Comparison of ENCODE assay signal across 10 cellular contexts in the genomic region with DNA sequence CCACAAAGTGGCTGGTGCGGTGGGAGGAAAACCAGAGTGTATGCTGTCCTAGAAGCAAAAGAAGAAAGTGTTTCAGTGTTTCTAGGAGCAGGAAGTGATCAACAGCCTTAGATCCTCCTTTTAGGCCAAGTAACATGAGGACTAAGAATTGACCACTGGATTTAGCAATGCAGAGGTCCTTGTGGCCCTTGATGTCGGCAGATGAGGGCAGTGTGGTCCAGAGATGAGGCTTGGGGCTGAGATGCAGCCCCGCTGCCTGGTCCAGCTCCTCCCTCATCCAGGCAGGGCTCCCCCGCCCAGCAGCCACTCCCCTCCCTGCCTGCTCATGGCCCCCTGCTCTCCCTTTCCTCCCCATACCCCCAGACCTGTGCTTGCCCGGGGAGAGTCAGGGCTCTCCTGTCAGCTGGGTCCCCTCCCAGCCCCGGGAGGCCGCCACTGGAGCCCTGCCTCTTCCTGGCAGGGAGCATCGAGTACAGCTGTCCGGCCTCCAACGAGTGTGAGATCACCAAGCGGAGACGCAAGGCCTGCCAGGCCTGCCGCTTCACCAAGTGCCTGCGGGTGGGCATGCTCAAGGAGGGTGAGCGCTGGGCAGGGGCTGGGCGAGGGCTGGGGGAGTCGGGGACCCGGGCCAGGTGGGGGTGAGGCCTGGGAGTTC. TPM values are rescaled to one million over a fixed set of nuclear protein-coding genes. Genes with fewer than 3 reads are reported as not detected.
DNase-seq lines count a peak whose midpoint lies in the region; ATAC-seq and TF ChIP-seq lines count a peak whose summit lies in the region.
"Had no signal": no experiment of that assay in that cellular context is flagged by ENCODE, and none has a peak within 500 bp of the region (broad histone marks: within the 10 kb centered on the region; RNA-seq: fewer than 3 reads in every experiment).

No MANE protein-coding gene starts in this region.

- POLR2A ChIA-PET in HEK293 (lab: Yijun Ruan, JAX), result interaction anchor here (0.7 kb wide), 1 partner anchor 109 kb away, joined by 3 read pairs; no protein-coding TSS in a partner anchor

- H3K4me1 ChIP-seq in HEK293 (ENCODE audit: control insufficient read depth, insufficient read depth, low read length), result no peaks in the 10 kb centered on the region
- H3K4me1 ChIP-seq in ascending aorta, result peaks cover 0 to 5% of the 10 kb centered on the region in 2 donors

- intact Hi-C loops in ascending aorta (cut with DNase I), result no loop called here

- H3K9me3 ChIP-seq in HEK293 (ENCODE audit: control insufficient read depth, insufficient read depth, low read depth, low read length), result no peaks in the 10 kb centered on the region
- no peaks in the 10 kb centered on the region for H3K9me3 ChIP-seq in ascending aorta

- H3K27ac ChIP-seq in HEK293 (ENCODE audit: extremely low read depth, low read depth, low read length), result no peak overlapping the region
- peak overlapping the region; percentile 48 to 66 for H3K27ac ChIP-seq in ascending aorta

- ATAC-seq in stimulated activated naive CD8-positive, alpha-beta T cell treated with anti-CD3 and anti-CD28 coated beads, Interleukin-15, amount 100 ng/mL, for 72 hours, result no peak
- no peak for ATAC-seq in GM21717 (IDR thresholded peaks at IDR 0.05; ENCODE audit: unreplicated experiment)
- ATAC-seq: naive thymus-derived CD8-positive, alpha-beta T cell had no signal

- peak overlapping the region; percentile 24 to 36 for H3K27ac Mint-ChIP-seq in stimulated activated naive CD8-positive, alpha-beta T cell treated with anti-CD3 and anti-CD28 coated beads, Interleukin-15, amount 100 ng/mL, for 72 hours

- H3K36me3 ChIP-seq in HEK293 (ENCODE audit: control insufficient read depth in 2 of 2, insufficient read depth in 1 of 2, low read length in 2 of 2) (peaks cover 0 to 31% of the 10 kb centered on the region in 2 experiments; a peak in 1 of 3 replicates), ascending aorta (peaks cover 10 to 18% of the 10 kb centered on the region in 2 donors)

- H3K9me3 Mint-ChIP-seq in stimulated activated naive CD8-positive, alpha-beta T cell treated with anti-CD3 and anti-CD28 coated beads, Interleukin-15, amount 100 ng/mL, for 72 hours, result no peaks in the 10 kb centered on the region
- H3K9me3 Mint-ChIP-seq: activated naive CD4-positive, alpha-beta T cell treated with anti-CD3 and anti-CD28 coated beads, Interleukin-2, amount 50 U/mL, for 24 hours; naive thymus-derived CD8-positive, alpha-beta T cell had no signal

- peaks cover 61% of the 10 kb centered on the region for H3K4me1 Mint-ChIP-seq in stimulated activated naive CD8-positive, alpha-beta T cell treated with anti-CD3 and anti-CD28 coated beads, Interleukin-15, amount 100 ng/mL, for 72 hours

- TF ChIP-seq CTCF in HEK293 (tag by site-specific recombination; IDR thresholded peaks at IDR 0.05), result no peak
- no peak for TF ChIP-seq CTCF in ascending aorta (IDR thresholded peaks at IDR 0.05)

- H3K4me3 ChIP-seq in HEK293 (ENCODE audit: low read depth, low read length), result no peak overlapping the region
- H3K4me3 ChIP-seq in ascending aorta, result no peak overlapping the region

- H3K27me3 Mint-ChIP-seq in stimulated activated naive CD8-positive, alpha-beta T cell treated with anti-CD3 and anti-CD28 coated beads, Interleukin-15, amount 100 ng/mL, for 72 hours, result no peaks in the 10 kb centered on the region
- H3K27me3 Mint-ChIP-seq: activated naive CD4-positive, alpha-beta T cell treated with anti-CD3 and anti-CD28 coated beads, Interleukin-2, amount 50 U/mL, for 24 hours; naive thymus-derived CD8-positive, alpha-beta T cell had no signal

- CTCF ChIA-PET in HEK293 (lab: Yijun Ruan, JAX), result interaction anchor here (1.6 to 2.2 kb wide), 2 partner anchors 9 to 41 kb away, joined by 5 to 7 read pairs; no protein-coding TSS in a partner anchor

- DNase-seq in ascending aorta (ENCODE audit: low spot score in 2 of 2) (peak in 1 of 2 donors; percentile 85), islet precursor cell (peak; percentile 53), HuH-7.5 (ENCODE audit: low spot score) (no peak), NCI-H446 treated with DMSO at 0.1 percent for 48 hours (lab: John Stamatoyannopoulos, UW) (no peak), OCI-M2 (lab: John Stamatoyannopoulos, UW; ENCODE audit: unreplicated experiment) (no peak)
- DNase-seq in stimulated activated naive CD8-positive, alpha-beta T cell treated with anti-CD3 and anti-CD28 coated beads, Interleukin-15, amount 100 ng/mL, for 72 hours, result no peak
- DNase-seq: naive thymus-derived CD8-positive, alpha-beta T cell had no signal

- H3K4me3 Mint-ChIP-seq in stimulated activated naive CD8-positive, alpha-beta T cell treated with anti-CD3 and anti-CD28 coated beads, Interleukin-15, amount 100 ng/mL, for 72 hours, result no peak overlapping the region
- H3K4me3 Mint-ChIP-seq: activated naive CD4-positive, alpha-beta T cell treated with anti-CD3 and anti-CD28 coated beads, Interleukin-2, amount 50 U/mL, for 24 hours had no signal

- H3K27me3 ChIP-seq in ascending aorta, result no peaks in the 10 kb centered on the region

TF ChIP-seq in HEK293, 187 proteins besides CTCF, POLR2A, EP300 and RAD21:
- no peak for TF ChIP-seq ZNF843 (tag by site-specific recombination; IDR thresholded peaks at IDR 0.05)
- TF ChIP-seq, protein P1, sequence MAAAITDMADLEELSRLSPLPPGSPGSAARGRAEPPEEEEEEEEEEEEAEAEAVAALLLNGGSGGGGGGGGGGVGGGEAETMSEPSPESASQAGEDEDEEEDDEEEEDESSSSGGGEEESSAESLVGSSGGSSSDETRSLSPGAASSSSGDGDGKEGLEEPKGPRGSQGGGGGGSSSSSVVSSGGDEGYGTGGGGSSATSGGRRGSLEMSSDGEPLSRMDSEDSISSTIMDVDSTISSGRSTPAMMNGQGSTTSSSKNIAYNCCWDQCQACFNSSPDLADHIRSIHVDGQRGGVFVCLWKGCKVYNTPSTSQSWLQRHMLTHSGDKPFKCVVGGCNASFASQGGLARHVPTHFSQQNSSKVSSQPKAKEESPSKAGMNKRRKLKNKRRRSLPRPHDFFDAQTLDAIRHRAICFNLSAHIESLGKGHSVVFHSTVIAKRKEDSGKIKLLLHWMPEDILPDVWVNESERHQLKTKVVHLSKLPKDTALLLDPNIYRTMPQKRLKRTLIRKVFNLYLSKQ (tag by site-specific recombination; IDR thresholded peaks at IDR 0.05; ENCODE audit: borderline replicate concordance), result no peak
- TF ChIP-seq GLIS1 (tag by site-specific recombination; IDR thresholded peaks at IDR 0.05), result peak; percentile 66
- no peak for TF ChIP-seq KLF9 (tag by site-specific recombination; IDR thresholded peaks at IDR 0.05; ENCODE audit: low read depth)
- no peak for TF ChIP-seq KLF16 (tag by site-specific recombination; IDR thresholded peaks at IDR 0.05)
- peak; percentile 92 for TF ChIP-seq ZIC2 (tag by site-specific recombination; IDR thresholded peaks at IDR 0.05)
- TF ChIP-seq HOXC10 (CRISPR knock-in tag; IDR thresholded peaks at IDR 0.05), result no peak
- no peak for TF ChIP-seq ZBTB8A (tag by site-specific recombination; IDR thresholded peaks at IDR 0.05)
- TF ChIP-seq, protein P2, sequence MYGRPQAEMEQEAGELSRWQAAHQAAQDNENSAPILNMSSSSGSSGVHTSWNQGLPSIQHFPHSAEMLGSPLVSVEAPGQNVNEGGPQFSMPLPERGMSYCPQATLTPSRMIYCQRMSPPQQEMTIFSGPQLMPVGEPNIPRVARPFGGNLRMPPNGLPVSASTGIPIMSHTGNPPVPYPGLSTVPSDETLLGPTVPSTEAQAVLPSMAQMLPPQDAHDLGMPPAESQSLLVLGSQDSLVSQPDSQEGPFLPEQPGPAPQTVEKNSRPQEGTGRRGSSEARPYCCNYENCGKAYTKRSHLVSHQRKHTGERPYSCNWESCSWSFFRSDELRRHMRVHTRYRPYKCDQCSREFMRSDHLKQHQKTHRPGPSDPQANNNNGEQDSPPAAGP (tag by site-specific recombination; IDR thresholded peaks at IDR 0.05), result peak; percentile 61; the same call in 1 of the 2 replicates
- TF ChIP-seq, protein P3, sequence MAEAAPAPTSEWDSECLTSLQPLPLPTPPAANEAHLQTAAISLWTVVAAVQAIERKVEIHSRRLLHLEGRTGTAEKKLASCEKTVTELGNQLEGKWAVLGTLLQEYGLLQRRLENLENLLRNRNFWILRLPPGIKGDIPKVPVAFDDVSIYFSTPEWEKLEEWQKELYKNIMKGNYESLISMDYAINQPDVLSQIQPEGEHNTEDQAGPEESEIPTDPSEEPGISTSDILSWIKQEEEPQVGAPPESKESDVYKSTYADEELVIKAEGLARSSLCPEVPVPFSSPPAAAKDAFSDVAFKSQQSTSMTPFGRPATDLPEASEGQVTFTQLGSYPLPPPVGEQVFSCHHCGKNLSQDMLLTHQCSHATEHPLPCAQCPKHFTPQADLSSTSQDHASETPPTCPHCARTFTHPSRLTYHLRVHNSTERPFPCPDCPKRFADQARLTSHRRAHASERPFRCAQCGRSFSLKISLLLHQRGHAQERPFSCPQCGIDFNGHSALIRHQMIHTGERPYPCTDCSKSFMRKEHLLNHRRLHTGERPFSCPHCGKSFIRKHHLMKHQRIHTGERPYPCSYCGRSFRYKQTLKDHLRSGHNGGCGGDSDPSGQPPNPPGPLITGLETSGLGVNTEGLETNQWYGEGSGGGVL (tag by site-specific recombination; IDR thresholded peaks at IDR 0.05), result peak; percentile 23; the same call in 1 of the 2 replicates
- 0 out of 2 replicates have a peak, but pooled peaks have one; percentile 26 for TF ChIP-seq KLF1 (tag by site-specific recombination; IDR thresholded peaks at IDR 0.05)
- TF ChIP-seq SP2 (tag by site-specific recombination; IDR thresholded peaks at IDR 0.05), result 0 out of 2 replicates have a peak, but pooled peaks have one; percentile 22
- no peak for TF ChIP-seq ZNF76 (tag by site-specific recombination; IDR thresholded peaks at IDR 0.05; ENCODE audit: borderline replicate concordance, low read depth)

RNA-seq across cellular contexts. Expression of a gene that starts 3.7 kb away (rescaled TPM):
- 384 TPM for total RNA-seq in ascending aorta

RNA-seq across cellular contexts. Expression of a gene that starts 4.3 kb away (rescaled TPM):
- 153 TPM for total RNA-seq in ascending aorta

RNA-seq across cellular contexts. Expression of a gene that starts 8.3 kb away (rescaled TPM):
- total RNA-seq in ascending aorta, result 53.4 TPM

RNA-seq across cellular contexts. Expression of a gene that starts 13.5 kb away (rescaled TPM):
- total RNA-seq in ascending aorta, result not detected
- total RNA-seq: naive thymus-derived CD8-positive, alpha-beta T cell had no signal

RNA-seq across cellular contexts. Expression of a gene that starts 22.5 kb away (rescaled TPM):
- total RNA-seq in ascending aorta, result not detected
- total RNA-seq: naive thymus-derived CD8-positive, alpha-beta T cell had no signal
